In the genomic region with DNA sequence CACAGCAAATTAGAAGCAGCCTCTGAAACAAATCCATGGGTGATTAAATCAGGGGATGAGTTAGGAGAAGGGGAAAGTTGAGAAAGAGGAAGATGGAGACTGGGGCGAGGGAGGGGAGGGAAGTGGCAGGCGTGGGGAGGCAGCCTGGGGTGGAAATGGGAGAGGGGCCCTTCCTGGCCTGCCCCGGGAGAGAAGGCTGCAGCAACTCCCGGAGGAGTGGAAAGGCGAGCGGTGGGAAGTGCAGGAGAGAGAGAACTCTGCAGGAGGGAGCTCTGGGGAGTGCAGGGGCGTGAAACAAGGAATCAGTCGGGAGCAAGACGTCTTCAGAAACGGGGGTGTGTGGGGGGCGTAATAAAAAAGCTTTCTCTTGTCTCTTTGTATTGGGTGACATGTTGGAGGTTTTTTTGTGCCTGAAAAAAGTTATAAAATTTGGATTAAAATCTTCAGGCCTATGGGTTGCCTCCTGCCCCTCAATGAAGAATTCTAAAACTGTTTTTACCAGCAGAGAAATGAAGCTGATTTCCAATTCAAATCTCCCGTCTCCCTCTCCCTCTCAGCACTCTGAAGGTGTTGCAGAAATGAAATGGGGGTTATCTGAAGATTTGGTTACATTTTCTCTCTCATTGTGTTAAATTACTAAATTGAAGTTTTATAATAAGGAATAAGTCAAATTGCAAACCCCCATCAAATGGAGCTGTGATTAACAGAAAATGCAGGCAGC, we compare ENCODE assay signal across 21 cellular contexts. TPM values are rescaled to one million over a fixed set of nuclear protein-coding genes. Genes with fewer than 3 reads are reported as not detected.
DNase-seq lines count a peak whose midpoint lies in the region; ATAC-seq and TF ChIP-seq lines count a peak whose summit lies in the region.
"Had no signal": no experiment of that assay in that cellular context is flagged by ENCODE, and none has a peak within 500 bp of the region (broad histone marks: within the 10 kb centered on the region; RNA-seq: fewer than 3 reads in every experiment).

No MANE protein-coding gene starts in this region.

- TF ChIP-seq CTCF in neural progenitor cell (IDR thresholded peaks at IDR 0.05), result no peak

- peaks cover 100% of the 10 kb centered on the region for H3K27me3 ChIP-seq in neural progenitor cell

- intact Hi-C loops in activated CD4-positive, alpha-beta T cell treated with anti-CD3 and anti-CD28 coated beads, Interleukin-2, amount 10 ng/mL, durations not matched to agents 24 days and 14 days (cut with micrococcal nuclease), result loop anchor here (2.0 to 10.0 kb wide), 2 partner anchors 15 to 187 kb away; no protein-coding TSS in a partner anchor
- intact Hi-C loops in Right ventricle myocardium inferior (cut with DNase I), result loop anchor here (5.0 to 10.0 kb wide), 3 partner anchors 184 to 247 kb away; no protein-coding TSS in a partner anchor

- no peaks in the 10 kb centered on the region for H3K9me3 ChIP-seq in neural progenitor cell (ENCODE audit: low read depth)
- H3K9me3 ChIP-seq: heart right ventricle, MG63, pancreas, sigmoid colon, upper lobe of left lung had no signal

- peak overlapping the region; percentile 72 for H3K27ac Mint-ChIP-seq in activated CD4-positive, alpha-beta T cell treated with anti-CD3 and anti-CD28 coated beads, Interleukin-2, amount 10 ng/mL, durations not matched to agents 24 days and 14 days
- H3K27ac Mint-ChIP-seq in activated CD4-positive, alpha-beta T cell treated with anti-CD3 and anti-CD28 coated beads, Interleukin-2, amount 10 ng/mL, durations not matched to agents 7 days and 5 days, result no peak overlapping the region
- H3K27ac Mint-ChIP-seq in IgD-negative memory B cell (peak overlapping the region; percentile 84 to 90 (median 87)), neural progenitor cell (no peak overlapping the region)

- peaks cover 60% of the 10 kb centered on the region for H3K27me3 Mint-ChIP-seq in activated CD4-positive, alpha-beta T cell treated with anti-CD3 and anti-CD28 coated beads, Interleukin-2, amount 10 ng/mL, durations not matched to agents 24 days and 14 days
- peaks cover 69% of the 10 kb centered on the region for H3K27me3 Mint-ChIP-seq in activated CD4-positive, alpha-beta T cell treated with anti-CD3 and anti-CD28 coated beads, Interleukin-2, amount 10 ng/mL, durations not matched to agents 7 days and 5 days
- H3K27me3 Mint-ChIP-seq in IgD-negative memory B cell, result peaks cover 44% of the 10 kb centered on the region
- peaks cover 69% of the 10 kb centered on the region for H3K27me3 Mint-ChIP-seq in neural progenitor cell (ENCODE audit: insufficient read depth, low read depth)

- H3K9me3 Mint-ChIP-seq in activated CD4-positive, alpha-beta T cell treated with anti-CD3 and anti-CD28 coated beads, Interleukin-2, amount 10 ng/mL, durations not matched to agents 24 days and 14 days, result peaks cover 4% of the 10 kb centered on the region
- no peaks in the 10 kb centered on the region for H3K9me3 Mint-ChIP-seq in activated CD4-positive, alpha-beta T cell treated with anti-CD3 and anti-CD28 coated beads, Interleukin-2, amount 10 ng/mL, durations not matched to agents 7 days and 5 days
- peaks cover 0 to 2% (median 0%) of the 10 kb centered on the region in 3 donors for H3K9me3 Mint-ChIP-seq in IgD-negative memory B cell
- H3K9me3 Mint-ChIP-seq in neural progenitor cell, result no peaks in the 10 kb centered on the region

- peak overlapping the region; percentile 9 for H3K4me3 ChIP-seq in neural progenitor cell
- H3K4me3 ChIP-seq: heart right ventricle, MG63, pancreas, sigmoid colon, upper lobe of left lung had no signal

- ATAC-seq in Right ventricle myocardium inferior (no peak), HG03280 (IDR thresholded peaks at IDR 0.05; ENCODE audit: unreplicated experiment) (no peak), HG03439 (IDR thresholded peaks at IDR 0.05; ENCODE audit: unreplicated experiment) (no peak)
- ATAC-seq: heart right ventricle; pancreas; stimulated activated naive CD8-positive, alpha-beta T cell treated with anti-CD3 and anti-CD28 coated beads, Interleukin-15, Interleukin-2, amounts not matched to agents 100 U/mL and 50 U/mL, for 24 hours had no signal

- peak overlapping the region; percentile 74 for H3K4me2 ChIP-seq in neural progenitor cell

- H3K79me2 ChIP-seq in neural progenitor cell (ENCODE audit: low read depth), result no peaks in the 10 kb centered on the region

- no peak for DNase-seq in activated CD4-positive, alpha-beta T cell treated with anti-CD3 and anti-CD28 coated beads, Interleukin-2, amount 10 ng/mL, durations not matched to agents 24 days and 14 days
- DNase-seq in activated CD4-positive, alpha-beta T cell treated with anti-CD3 and anti-CD28 coated beads, Interleukin-2, amount 10 ng/mL, durations not matched to agents 7 days and 5 days, result no peak
- peak; percentile 17 for DNase-seq in cerebellum (ENCODE audit: low spot score)
- DNase-seq in neural progenitor cell (ENCODE audit: low spot score), result peak; percentile 55
- no peak for DNase-seq in Right ventricle myocardium inferior (ENCODE audit: missing footprints)
- DNase-seq: activated CD4-positive, alpha-beta T cell treated with anti-CD3 and anti-CD28 coated beads, Interleukin-2, amount 50 U/mL, for 1 hour; activated naive CD4-positive, alpha-beta T cell; heart right ventricle; MG63; NCI-H1930; sigmoid colon; stimulated activated naive CD8-positive, alpha-beta T cell treated with anti-CD3 and anti-CD28 coated beads, Interleukin-15, Interleukin-2, amounts not matched to agents 100 U/mL and 50 U/mL, for 24 hours; upper lobe of left lung had no signal

- CTCF ChIA-PET in activated CD4-positive, alpha-beta T cell treated with anti-CD3 and anti-CD28 coated beads, Interleukin-2, amount 10 ng/mL, durations not matched to agents 7 days and 5 days (lab: Charles Lee), result interaction anchor here (1.0 kb wide), 1 partner anchor 13 kb away, joined by 5 read pairs; no protein-coding TSS in a partner anchor

- H2AFZ ChIP-seq in neural progenitor cell (replicated peaks), result no peak overlapping the region

- peaks cover 75% of the 10 kb centered on the region for H4K20me1 ChIP-seq in neural progenitor cell (ENCODE audit: low read depth)

- peaks cover 89% of the 10 kb centered on the region for H3F3A ChIP-seq in neural progenitor cell (ENCODE audit: low read depth)

- H3K27ac ChIP-seq in neural progenitor cell, result no peak overlapping the region
- H3K27ac ChIP-seq: heart right ventricle, pancreas, sigmoid colon, upper lobe of left lung had no signal

- peaks cover 34% of the 10 kb centered on the region for H3K4me1 ChIP-seq in neural progenitor cell
- H3K4me1 ChIP-seq: pancreas had no signal

- peaks cover 4% of the 10 kb centered on the region for H3K36me3 Mint-ChIP-seq in activated CD4-positive, alpha-beta T cell treated with anti-CD3 and anti-CD28 coated beads, Interleukin-2, amount 10 ng/mL, durations not matched to agents 24 days and 14 days (ENCODE audit: low read depth)
- H3K36me3 Mint-ChIP-seq in activated CD4-positive, alpha-beta T cell treated with anti-CD3 and anti-CD28 coated beads, Interleukin-2, amount 10 ng/mL, durations not matched to agents 7 days and 5 days (ENCODE audit: low read depth), result no peaks in the 10 kb centered on the region
- H3K36me3 Mint-ChIP-seq in IgD-negative memory B cell (no peaks in the 10 kb centered on the region), neural progenitor cell (no peaks in the 10 kb centered on the region)

- H3K36me3 ChIP-seq in neural progenitor cell, result no peaks in the 10 kb centered on the region
- H3K36me3 ChIP-seq: heart right ventricle, MG63, pancreas, sigmoid colon, upper lobe of left lung had no signal

- POLR2A ChIA-PET in activated CD4-positive, alpha-beta T cell treated with anti-CD3 and anti-CD28 coated beads, Interleukin-2, amount 10 ng/mL, durations not matched to agents 7 days and 5 days (lab: Charles Lee), result no interaction called here

- H3K4me3 Mint-ChIP-seq in activated CD4-positive, alpha-beta T cell treated with anti-CD3 and anti-CD28 coated beads, Interleukin-2, amount 10 ng/mL, durations not matched to agents 24 days and 14 days, result no peak overlapping the region
- no peak overlapping the region for H3K4me3 Mint-ChIP-seq in activated CD4-positive, alpha-beta T cell treated with anti-CD3 and anti-CD28 coated beads, Interleukin-2, amount 10 ng/mL, durations not matched to agents 7 days and 5 days
- peak overlapping the region in 2 of 4 donors; percentile 40 to 45 for H3K4me3 Mint-ChIP-seq in IgD-negative memory B cell
- H3K4me3 Mint-ChIP-seq in neural progenitor cell, result peak overlapping the region; percentile 18

- H3K9ac ChIP-seq in neural progenitor cell, result no peak overlapping the region

- H3K4me1 Mint-ChIP-seq in activated CD4-positive, alpha-beta T cell treated with anti-CD3 and anti-CD28 coated beads, Interleukin-2, amount 10 ng/mL, durations not matched to agents 24 days and 14 days, result peaks cover 4% of the 10 kb centered on the region
- H3K4me1 Mint-ChIP-seq in activated CD4-positive, alpha-beta T cell treated with anti-CD3 and anti-CD28 coated beads, Interleukin-2, amount 10 ng/mL, durations not matched to agents 7 days and 5 days, result no peaks in the 10 kb centered on the region
- peaks cover 0 to 6% (median 5%) of the 10 kb centered on the region in 3 donors for H3K4me1 Mint-ChIP-seq in IgD-negative memory B cell
- peaks cover 42% of the 10 kb centered on the region for H3K4me1 Mint-ChIP-seq in neural progenitor cell

RNA-seq across cellular contexts. Expression of a gene that starts 4.7 kb away (rescaled TPM):
- total RNA-seq in activated CD4-positive, alpha-beta T cell treated with anti-CD3 and anti-CD28 coated beads, Interleukin-2, amount 10 ng/mL, durations not matched to agents 24 days and 14 days, result not detected in 2 replicates
- total RNA-seq in activated CD4-positive, alpha-beta T cell treated with anti-CD3 and anti-CD28 coated beads, Interleukin-2, amount 10 ng/mL, durations not matched to agents 7 days and 5 days, result not detected
- not detected for polyA plus RNA-seq in IgD-negative memory B cell
- total RNA-seq in cerebellum (15.5 TPM), neural progenitor cell (ENCODE audit: low replicate concordance) (not detected in 2 replicates), Right ventricle myocardium inferior (not detected)
- total RNA-seq: H4, heart right ventricle, lower leg skin, NCI-H460, pancreas, sigmoid colon, upper lobe of left lung had no signal
- polyA plus RNA-seq: BJ, heart right ventricle, pancreas, sigmoid colon had no signal

Comparison
In these comparisons a context has a peak if more than half of its experiments do, and no peak if none do; other contexts are left out.
1. H3K27ac Mint-ChIP-seq: peak in activated CD4-positive, alpha-beta T cell treated with anti-CD3 and anti-CD28 coated beads, Interleukin-2, amount 10 ng/mL, durations not matched to agents 24 days and 14 days (single experiment) and IgD-negative memory B cell (3 of 3); none in activated CD4-positive, alpha-beta T cell treated with anti-CD3 and anti-CD28 coated beads, Interleukin-2, amount 10 ng/mL, durations not matched to agents 7 days and 5 days (single experiment) and neural progenitor cell (single experiment).
2. DNase-seq: peak in cerebellum (single experiment) and neural progenitor cell (single experiment); none in activated CD4-positive, alpha-beta T cell treated with anti-CD3 and anti-CD28 coated beads, Interleukin-2, amount 10 ng/mL, durations not matched to agents 24 days and 14 days (single experiment), activated CD4-positive, alpha-beta T cell treated with anti-CD3 and anti-CD28 coated beads, Interleukin-2, amount 10 ng/mL, durations not matched to agents 7 days and 5 days (single experiment) and Right ventricle myocardium inferior (single experiment).
3. RNA of a gene that starts 4.7 kb away (total RNA-seq): 15.5 TPM in cerebellum (single experiment); not detected in activated CD4-positive, alpha-beta T cell treated with anti-CD3 and anti-CD28 coated beads, Interleukin-2, amount 10 ng/mL, durations not matched to agents 24 days and 14 days, not detected in activated CD4-positive, alpha-beta T cell treated with anti-CD3 and anti-CD28 coated beads, Interleukin-2, amount 10 ng/mL, durations not matched to agents 7 days and 5 days, not detected in neural progenitor cell and not detected in Right ventricle myocardium inferior (single experiment); every median in the first group is over 10 times any median in the second.